8 cellular contexts compared by ENCODE assay signal in genomic region chr2:190409616-190410015, GRCh38. TPM values are rescaled to one million over a fixed set of nuclear protein-coding genes. Genes with fewer than 3 reads are reported as not detected.
DNase-seq lines count a peak whose midpoint lies in the region; ATAC-seq and TF ChIP-seq lines count a peak whose summit lies in the region.

No MANE protein-coding gene starts in this region.

- no peaks in the 10 kb centered on the region for H3K9me3 Mint-ChIP-seq in HFFc6

- H3K27ac ChIP-seq in parathyroid adenoma = no peak overlapping the region

- no peak for ATAC-seq in HG02870 (IDR thresholded peaks at IDR 0.05; ENCODE audit: unreplicated experiment)
- ATAC-seq in HG03457 (IDR thresholded peaks at IDR 0.05; ENCODE audit: unreplicated experiment) = no peak

- no peak overlapping the region for H2AFZ ChIP-seq in parathyroid adenoma

- H3K9me3 ChIP-seq in parathyroid adenoma (ENCODE audit: control insufficient read depth, low read length) = no peaks in the 10 kb centered on the region

- no peak overlapping the region; the same call in 1 of the 2 replicates for H3K4me3 Mint-ChIP-seq in HFFc6

- no peaks in the 10 kb centered on the region for H3K27me3 ChIP-seq in parathyroid adenoma (ENCODE audit: control insufficient read depth, insufficient read depth, low read length)

- H3K27ac Mint-ChIP-seq in HFFc6 = no peak overlapping the region

- H3K4me3 ChIP-seq in parathyroid adenoma (ENCODE audit: low read depth, low read length) = no peak overlapping the region

- H3K79me2 ChIP-seq in parathyroid adenoma = peaks cover 32% of the 10 kb centered on the region

- peaks cover 17% of the 10 kb centered on the region for H3K4me1 ChIP-seq in parathyroid adenoma

- peak overlapping the region; percentile 92 for H3K4me2 ChIP-seq in parathyroid adenoma (ENCODE audit: low read length)

- H3K36me3 ChIP-seq in parathyroid adenoma (ENCODE audit: control insufficient read depth, insufficient read depth, low read length) = no peaks in the 10 kb centered on the region

- peaks cover 6% of the 10 kb centered on the region; the same call in 1 of the 2 replicates for H3K4me1 Mint-ChIP-seq in HFFc6 (ENCODE audit: low read depth)

- DNase-seq in NCI-H1105 treated with DMSO at 0.1 percent for 48 hours (lab: John Stamatoyannopoulos, UW) (peak; percentile 3), NCI-H1105 (lab: John Stamatoyannopoulos, UW) (no peak), NCI-H1694 treated with DMSO at 0.1 percent for 48 hours (lab: John Stamatoyannopoulos, UW) (peak; percentile 37), cerebellum (ENCODE audit: low spot score) (peak; percentile 17), HFFc6 (no peak)

- no peak for TF ChIP-seq CTCF in parathyroid adenoma (IDR thresholded peaks at IDR 0.05)
- no peak for TF ChIP-seq CTCF in HFFc6 (IDR thresholded peaks at IDR 0.05)

- no peak overlapping the region for H3K9ac ChIP-seq in parathyroid adenoma

- peaks cover 4% of the 10 kb centered on the region for H3K27me3 Mint-ChIP-seq in HFFc6 (ENCODE audit: insufficient read depth)

- H3K36me3 Mint-ChIP-seq in HFFc6 (ENCODE audit: low read depth) = no peaks in the 10 kb centered on the region

RNA-seq across cellular contexts. Expression of gene MFSD6, which starts 1.5 kb away (rescaled TPM):
- total RNA-seq in cerebellum = 41.2 TPM
- 10 to 100 TPM in 3 of 6 experiments, 1 to 10 TPM in 3; 3.2 to 10.4 (median 9.5) TPM for total RNA-seq in HFFc6 (2021; fragmentation: NEBNext Ultra II Directional; extraction: Animal tissue kit (Norgen Biotek cat#: 25700))

Comparison
In these comparisons a context has a peak if more than half of its experiments do, and no peak if none do; other contexts are left out.
1. DNase-seq: peak in NCI-H1105 treated with DMSO at 0.1 percent for 48 hours (single experiment), NCI-H1694 treated with DMSO at 0.1 percent for 48 hours (single experiment) and cerebellum (single experiment); none in NCI-H1105 (single experiment) and HFFc6 (single experiment).